22 cellular contexts compared by ENCODE assay signal in genomic region chr2:69469375-69469774, GRCh38. TPM values are rescaled to one million over a fixed set of nuclear protein-coding genes. Genes with fewer than 3 reads are reported as not detected.
A peak's percentile ranks its signal among the peaks of the same experiment; 100 is the strongest.
DNase-seq lines count a peak whose midpoint lies in the region; ATAC-seq, FAIRE-seq and TF ChIP-seq lines count a peak whose summit lies in the region.
"Had no signal": no experiment of that assay in that cellular context is flagged by ENCODE, and none has a peak within 500 bp of the region (broad histone marks: within the 10 kb centered on the region; RNA-seq: fewer than 3 reads in every experiment).

No MANE protein-coding gene starts in this region.

- no peak for ATAC-seq in activated naive CD8-positive, alpha-beta T cell treated with anti-CD3 and anti-CD28 coated beads, Interleukin-2, amount 50 U/mL, for 24 hours
- ATAC-seq in activated T-helper 17 cell treated with anti-CD3 and anti-CD28 coated beads, Interleukin-2, amount 50 U/mL, for 72 hours (replicated peaks), result peak; percentile 37
- no peak for ATAC-seq in HG03354 (IDR thresholded peaks at IDR 0.05; ENCODE audit: poor library complexity, severe bottlenecking, unreplicated experiment)
- ATAC-seq: HCT116, K562 had no signal

- FAIRE-seq in keratinocyte (lab: Jason Lieb, UNC), result peak; percentile 87
- FAIRE-seq: GM12891, GM18507, K562 had no signal

- H3K27ac ChIP-seq in keratinocyte (ENCODE audit: control insufficient read depth, insufficient read depth, low read length) (peak overlapping the region; percentile 59), suprapubic skin (peak overlapping the region; percentile 39)
- H3K27ac ChIP-seq: Peyer's patch had no signal

- H3K36me3 Mint-ChIP-seq in activated naive CD8-positive, alpha-beta T cell, result peaks cover 10% of the 10 kb centered on the region
- peaks cover 12% of the 10 kb centered on the region for H3K36me3 Mint-ChIP-seq in activated naive CD8-positive, alpha-beta T cell treated with anti-CD3 and anti-CD28 coated beads, Interleukin-2, amount 50 U/mL, for 24 hours (ENCODE audit: low read depth)
- peaks cover 88% of the 10 kb centered on the region for H3K36me3 Mint-ChIP-seq in activated T-helper 17 cell treated with anti-CD3 and anti-CD28 coated beads, Interleukin-2, amount 50 U/mL, for 72 hours (ENCODE audit: low read depth)
- H3K36me3 Mint-ChIP-seq in chondrocyte (ENCODE audit: low read depth), result peaks cover 19% of the 10 kb centered on the region

- H3K36me3 ChIP-seq in keratinocyte (ENCODE audit: control insufficient read depth in 2 of 2, extremely low read depth in 1 of 2, insufficient read depth in 2 of 2, low read length in 2 of 2) (peaks cover 9 to 13% of the 10 kb centered on the region in 2 experiments), suprapubic skin (peaks cover 8% of the 10 kb centered on the region)

- no peaks in the 10 kb centered on the region for H3K9me3 ChIP-seq in keratinocyte (ENCODE audit: control insufficient read depth, low read depth, low read length)
- H3K9me3 ChIP-seq in suprapubic skin, result no peaks in the 10 kb centered on the region
- H3K9me3 ChIP-seq: Peyer's patch had no signal

- no peak for TF ChIP-seq EP300 in suprapubic skin (IDR thresholded peaks at IDR 0.05)

- H3K27me3 ChIP-seq in keratinocyte (ENCODE audit: control insufficient read depth, extremely low read depth, insufficient read depth, low read length) (no peaks in the 10 kb centered on the region), suprapubic skin (no peaks in the 10 kb centered on the region)
- H3K27me3 ChIP-seq: Peyer's patch had no signal

- H3K4me1 Mint-ChIP-seq in activated naive CD8-positive, alpha-beta T cell (ENCODE audit: low read depth), result peaks cover 6% of the 10 kb centered on the region
- peaks cover 4% of the 10 kb centered on the region for H3K4me1 Mint-ChIP-seq in activated naive CD8-positive, alpha-beta T cell treated with anti-CD3 and anti-CD28 coated beads, Interleukin-2, amount 50 U/mL, for 24 hours
- H3K4me1 Mint-ChIP-seq in activated T-helper 17 cell treated with anti-CD3 and anti-CD28 coated beads, Interleukin-2, amount 50 U/mL, for 72 hours, result peaks cover 4% of the 10 kb centered on the region
- H3K4me1 Mint-ChIP-seq in chondrocyte (ENCODE audit: low read depth), result peaks cover 10% of the 10 kb centered on the region
- H3K4me1 Mint-ChIP-seq: B cell had no signal

- TF ChIP-seq POLR2A in suprapubic skin (IDR thresholded peaks at IDR 0.05), result no peak

- dilution Hi-C loops in keratinocyte (cut with MboI; ENCODE audit: extremely low pct_ligation_motif_present, low sequenced_read_pairs), result no loop called here

- TF ChIP-seq CTCF in keratinocyte (optimal IDR thresholded peaks at IDR 0.05 in 1 of 3, IDR thresholded peaks at IDR 0.05 in 1 of 3, conservative IDR thresholded peaks at IDR 0.05 in 1 of 3; ENCODE audit: extremely low read depth in 1 of 3, insufficient read depth in 2 of 3, low read length in 3 of 3) (no peak), suprapubic skin (IDR thresholded peaks at IDR 0.05) (no peak), chondrocyte (IDR thresholded peaks at IDR 0.05) (no peak)

- H3K27ac Mint-ChIP-seq in activated naive CD8-positive, alpha-beta T cell, result peak overlapping the region; percentile 37
- no peak overlapping the region for H3K27ac Mint-ChIP-seq in activated naive CD8-positive, alpha-beta T cell treated with anti-CD3 and anti-CD28 coated beads, Interleukin-2, amount 50 U/mL, for 24 hours
- H3K27ac Mint-ChIP-seq in activated T-helper 17 cell treated with anti-CD3 and anti-CD28 coated beads, Interleukin-2, amount 50 U/mL, for 72 hours, result no peak overlapping the region
- H3K27ac Mint-ChIP-seq in chondrocyte (ENCODE audit: unreplicated experiment), result no peak overlapping the region
- H3K27ac Mint-ChIP-seq: B cell had no signal

- DNase-seq in activated naive CD8-positive, alpha-beta T cell treated with anti-CD3 and anti-CD28 coated beads, Interleukin-2, amount 50 U/mL, for 24 hours, result no peak
- DNase-seq in keratinocyte (ENCODE audit: low read depth, low spot score), result no peak
- DNase-seq in suprapubic skin (ENCODE audit: low spot score in 2 of 2), result no peak
- DNase-seq in chondrocyte (ENCODE audit: low spot score), result no peak
- no peak for DNase-seq in activated gamma-delta T cell treated with Interleukin-2 at 50 U/mL for 16 hours
- DNase-seq: 8988T; CD4-positive, CD25-positive, alpha-beta regulatory T cell; DMS53; GOT3; NCI-H1105; NCI-H2081; NCI-H748 treated with DMSO at 0.1 percent for 48 hours; NK-92 treated with Interleukin-12 subunit alpha and Interleukin-12 subunit beta, amount 100 ng/mL, for 24 hours; Peyer's patch had no signal

- H4K20me1 ChIP-seq in keratinocyte (ENCODE audit: control insufficient read depth, extremely low read depth, insufficient read depth, low read length), result no peaks in the 10 kb centered on the region

- H3K79me2 ChIP-seq in keratinocyte (ENCODE audit: control insufficient read depth, insufficient read depth, low read length), result no peaks in the 10 kb centered on the region

- H3K4me1 ChIP-seq in keratinocyte (ENCODE audit: control insufficient read depth, extremely low read depth, insufficient read depth, low read length) (peaks cover 23% of the 10 kb centered on the region), suprapubic skin (peaks cover 7% of the 10 kb centered on the region)

- no peaks in the 10 kb centered on the region for H3K27me3 Mint-ChIP-seq in activated naive CD8-positive, alpha-beta T cell
- H3K27me3 Mint-ChIP-seq in activated naive CD8-positive, alpha-beta T cell treated with anti-CD3 and anti-CD28 coated beads, Interleukin-2, amount 50 U/mL, for 24 hours, result no peaks in the 10 kb centered on the region
- no peaks in the 10 kb centered on the region for H3K27me3 Mint-ChIP-seq in activated T-helper 17 cell treated with anti-CD3 and anti-CD28 coated beads, Interleukin-2, amount 50 U/mL, for 72 hours
- H3K27me3 Mint-ChIP-seq in chondrocyte (ENCODE audit: low read depth), result no peaks in the 10 kb centered on the region
- H3K27me3 Mint-ChIP-seq: CD4-positive, CD25-positive, alpha-beta regulatory T cell had no signal

- H3K4me3 ChIP-seq in keratinocyte (ENCODE audit: control insufficient read depth in 2 of 3, extremely low read depth in 1 of 3, insufficient read depth in 2 of 3, low read depth in 1 of 3, low read length in 3 of 3) (no peak overlapping the region), suprapubic skin (no peak overlapping the region)
- H3K4me3 ChIP-seq: K562, Peyer's patch had no signal

- no peak overlapping the region for H3K9ac ChIP-seq in keratinocyte (ENCODE audit: control insufficient read depth, extremely low read depth, insufficient read depth, low read length)

- H3K4me2 ChIP-seq in keratinocyte (ENCODE audit: control insufficient read depth, extremely low read depth, insufficient read depth, low read depth, low read length), result peak overlapping the region; percentile 54

- WGBS in suprapubic skin, result 60% methylated on average over 3 of the region's 3 CpGs

- no peaks in the 10 kb centered on the region for H3K9me3 Mint-ChIP-seq in activated naive CD8-positive, alpha-beta T cell (ENCODE audit: low read depth)
- H3K9me3 Mint-ChIP-seq in activated naive CD8-positive, alpha-beta T cell treated with anti-CD3 and anti-CD28 coated beads, Interleukin-2, amount 50 U/mL, for 24 hours, result no peaks in the 10 kb centered on the region
- no peaks in the 10 kb centered on the region for H3K9me3 Mint-ChIP-seq in activated T-helper 17 cell treated with anti-CD3 and anti-CD28 coated beads, Interleukin-2, amount 50 U/mL, for 72 hours
- H3K9me3 Mint-ChIP-seq in chondrocyte (ENCODE audit: low read depth), result no peaks in the 10 kb centered on the region

- H3K9me1 ChIP-seq in keratinocyte (ENCODE audit: control insufficient read depth, extremely low read depth, insufficient read depth, low read length), result no peaks in the 10 kb centered on the region

- H3K4me3 Mint-ChIP-seq in activated naive CD8-positive, alpha-beta T cell, result no peak overlapping the region
- no peak overlapping the region for H3K4me3 Mint-ChIP-seq in activated naive CD8-positive, alpha-beta T cell treated with anti-CD3 and anti-CD28 coated beads, Interleukin-2, amount 50 U/mL, for 24 hours
- H3K4me3 Mint-ChIP-seq in activated T-helper 17 cell treated with anti-CD3 and anti-CD28 coated beads, Interleukin-2, amount 50 U/mL, for 72 hours, result no peak overlapping the region
- H3K4me3 Mint-ChIP-seq in chondrocyte (ENCODE audit: unreplicated experiment), result no peak overlapping the region
- H3K4me3 Mint-ChIP-seq: B cell; CD4-positive, CD25-positive, alpha-beta regulatory T cell had no signal

- H2AFZ ChIP-seq in keratinocyte (ENCODE audit: control insufficient read depth, low read length), result no peak overlapping the region

RNA-seq across cellular contexts. Expression of gene NFU1, which starts 32.1 kb away (rescaled TPM):
- 10 to 100 TPM; 15.4 to 32.3 TPM for total RNA-seq in activated T-helper 17 cell treated with anti-CD3 and anti-CD28 coated beads, Interleukin-2, amount 50 U/mL, for 72 hours
- polyA plus RNA-seq in keratinocyte, result 28.0 to 53.7 TPM (median 30.1 TPM) in 3 replicates
- polyA plus RNA-seq in keratinocyte (2011; ENCODE audit: low read depth), result 147 TPM
- polyA plus RNA-seq in keratinocyte (2011; cell fraction: cytosol; rRNA removed), result 38.5 and 75.0 TPM in 2 replicates
- polyA plus RNA-seq in keratinocyte (2011; cell fraction: nucleus; rRNA removed), result 16.6 and 24.9 TPM in 2 replicates
- polyA plus RNA-seq in keratinocyte (2012; ENCODE audit: low replicate concordance), result 17.1 and 49.9 TPM in 2 replicates
- polyA minus RNA-seq in keratinocyte, result 1.6 to 15.2 TPM (median 5.7 TPM) in 3 replicates
- 17.6 TPM for polyA minus RNA-seq in keratinocyte (2011; cell fraction: cytosol; rRNA and poly(A)+ RNA removed)
- 1.9 and 5.7 TPM in 2 replicates for polyA minus RNA-seq in keratinocyte (2011; cell fraction: nucleus; rRNA and poly(A)+ RNA removed)
- total RNA-seq in suprapubic skin (10 to 100 TPM; 18.0 to 27.8 (median 22.8) TPM), chondrocyte (40.7 to 42.5 TPM (median 40.7 TPM) in 3 replicates)
